Comparison of ENCODE assay signal across 2 cellular contexts in the genomic region with DNA sequence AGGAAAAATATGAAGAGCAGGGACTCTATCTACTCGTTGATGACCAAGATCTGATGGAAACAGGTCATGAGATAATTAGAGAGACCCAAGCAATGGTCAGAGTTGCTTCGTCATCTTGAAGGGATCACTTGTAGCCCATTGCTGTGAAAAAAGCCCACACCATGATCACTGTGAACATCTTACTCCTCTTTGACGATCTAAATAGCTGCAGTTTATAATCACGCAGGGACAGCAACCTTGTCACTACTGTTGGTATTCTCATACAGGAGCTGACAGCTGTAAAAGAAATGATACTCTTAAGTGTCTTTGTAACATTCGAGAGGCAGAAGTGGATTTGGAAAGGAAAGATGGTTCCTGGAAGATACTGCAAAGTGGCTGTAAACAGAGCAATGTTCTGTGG.
TF ChIP-seq lines count a peak whose summit lies in the region.

No MANE protein-coding gene starts in this region.

TF ChIP-seq in HepG2, 621 proteins besides CTCF, POLR2A, EP300 and RAD21:
- TF ChIP-seq CREB1 (IDR thresholded peaks at IDR 0.05) (0 out of 2 replicates have a peak, but pooled peaks have one; percentile 24), CREB1 (CRISPR knock-in tag; IDR thresholded peaks at IDR 0.05) (no peak), ZNF160 (CRISPR knock-in tag; IDR thresholded peaks at IDR 0.05) (no peak)

TF ChIP-seq in neural cell, 6 proteins besides CTCF, POLR2A, EP300 and RAD21:
- TF ChIP-seq POLR2AphosphoS5 (IDR thresholded peaks at IDR 0.05) (peak; percentile 37), SMC3 (conservative IDR thresholded peaks at IDR 0.05; ENCODE audit: poor library complexity) (no peak)
